Comparison of ENCODE assay signal across 15 cellular contexts in genomic region chr12:28899951-28900350, GRCh38.
DNase-seq lines count a peak whose midpoint lies in the region; ATAC-seq, FAIRE-seq and TF ChIP-seq lines count a peak whose summit lies in the region.
"Had no signal": no experiment of that assay in that cellular context is flagged by ENCODE, and none has a peak within 500 bp of the region (broad histone marks: within the 10 kb centered on the region; RNA-seq: fewer than 3 reads in every experiment).

No MANE protein-coding gene starts in this region.

- FAIRE-seq in RCC 7860 (lab: Jason Lieb, UNC): no peak

- intact Hi-C loops in left lung (cut with DNase I): no loop called here

- peak; percentile 47 for ATAC-seq in left lung

- DNase-seq in BJ (ENCODE audit: low read depth) (peak; percentile 95), RCC 7860 (ENCODE audit: low spot score) (peak; percentile 66), dedifferentiated amniotic fluid mesenchymal stem cell (ENCODE audit: extremely low spot score) (peak; percentile 79), left lung (no peak), NCI-H146 treated with DMSO at 0.1 percent for 48 hours (lab: John Stamatoyannopoulos, UW; ENCODE audit: unreplicated experiment) (no peak), hypothalamus (lab: John Stamatoyannopoulos, UW) (no peak), middle frontal gyrus (ENCODE audit: extremely low spot score, low spot score) (no peak), C1 segment of cervical spinal cord (lab: John Stamatoyannopoulos, UW) (no peak)
- DNase-seq: activated CD4-positive, alpha-beta T cell treated with anti-CD3 and anti-CD28 coated beads, Interleukin-2, amount 50 U/mL, for 4 hours; CD4-positive, CD25-positive, alpha-beta regulatory T cell; glutamatergic neuron; NCI-H1930; NCI-H526 treated with DMSO at 0.1 percent for 48 hours; RPMI8226; stimulated activated CD4-positive, alpha-beta T cell treated with anti-CD3 and anti-CD28 coated beads, Interleukin-2, amount 100 ng/mL, for 24 hours had no signal

- POLR2A ChIA-PET in BJ (lab: Charles Lee): no interaction called here

- no peaks in the 10 kb centered on the region for H3K27me3 ChIP-seq in BJ (ENCODE audit: control insufficient read depth, insufficient read depth, low read length)
- H3K27me3 ChIP-seq in left lung: no peaks in the 10 kb centered on the region

- H3K36me3 ChIP-seq in BJ (ENCODE audit: control insufficient read depth, insufficient read depth, low read length) (no peaks in the 10 kb centered on the region), left lung (no peaks in the 10 kb centered on the region)

- H3K27ac ChIP-seq in left lung: no peak overlapping the region

- peaks cover 0 to 20% of the 10 kb centered on the region in 2 donors for H3K9me3 ChIP-seq in left lung

- no peak for TF ChIP-seq CTCF in BJ (IDR thresholded peaks at IDR 0.05; ENCODE audit: insufficient read depth, low read depth, low read length)
- no peak for TF ChIP-seq CTCF in left lung (IDR thresholded peaks at IDR 0.05)

- CTCF ChIA-PET in BJ (lab: Yijun Ruan, JAX): no interaction called here

- no peaks in the 10 kb centered on the region for H3K4me1 ChIP-seq in left lung

- H3K4me3 ChIP-seq in BJ (ENCODE audit: low read depth, low read length) (no peak overlapping the region), left lung (no peak overlapping the region)

Comparison
In these comparisons a context has a peak if more than half of its experiments do, and no peak if none do; other contexts are left out.
1. DNase-seq: peak in BJ (single experiment), RCC 7860 (single experiment) and dedifferentiated amniotic fluid mesenchymal stem cell (single experiment); none in left lung (0 of 2), NCI-H146 treated with DMSO at 0.1 percent for 48 hours (single experiment), hypothalamus (0 of 51), middle frontal gyrus (single experiment) and C1 segment of cervical spinal cord (0 of 14).